Comparison of ENCODE assay signal across 1 cellular context in the genomic region with DNA sequence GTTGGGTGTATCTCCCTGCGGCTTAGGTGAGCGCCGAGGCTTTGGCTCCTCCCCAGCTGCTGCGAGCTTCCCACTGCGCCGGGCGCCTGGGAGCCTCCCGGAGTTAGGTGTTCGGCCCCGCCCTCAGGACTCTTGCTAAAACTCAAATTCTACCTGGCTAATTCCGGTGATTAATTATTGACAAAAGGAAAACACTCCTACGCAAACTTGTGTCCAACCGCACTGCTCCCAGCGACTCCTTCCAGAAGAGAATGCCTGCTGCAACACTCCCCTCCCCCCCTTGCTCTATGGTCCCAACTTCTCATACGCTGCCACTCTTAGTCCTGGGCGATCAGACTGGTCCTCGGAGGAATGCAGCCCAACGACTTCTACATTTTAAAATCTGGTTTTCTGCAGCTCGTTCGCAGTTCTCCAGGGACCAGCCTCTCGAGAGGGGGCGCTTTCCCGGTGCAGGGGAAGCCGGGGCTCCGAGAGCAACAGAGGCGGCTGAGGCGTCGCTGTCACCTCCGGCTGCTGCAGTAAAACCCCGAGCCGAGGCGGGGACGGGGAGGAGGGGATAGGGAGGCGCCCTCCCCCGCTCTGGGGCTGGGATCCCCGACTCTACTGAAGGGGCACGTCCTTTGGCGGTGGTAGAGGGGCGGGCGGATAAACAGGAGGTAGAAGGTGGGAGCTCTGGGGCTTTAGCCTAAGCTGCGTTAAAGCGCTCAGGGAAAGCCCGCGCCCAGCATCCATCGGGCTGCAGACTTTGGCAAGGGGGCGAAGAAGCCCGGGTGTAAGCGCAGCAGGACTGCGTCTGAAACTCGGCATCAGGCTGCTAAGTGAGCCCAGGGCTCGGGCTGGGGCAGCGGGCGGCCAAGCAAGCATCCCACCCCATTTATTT.
TF ChIP-seq lines count a peak whose summit lies in the region.

A gene with protein sequence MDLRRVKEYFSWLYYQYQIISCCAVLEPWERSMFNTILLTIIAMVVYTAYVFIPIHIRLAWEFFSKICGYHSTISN (minus strand): TSS at position 77 of the 880 bp plus-strand sequence. CDS start 25,194 bp downstream, outside the sequence.

TF ChIP-seq in GM12878, 131 proteins besides CTCF, POLR2A, EP300 and RAD21:
- no peak for TF ChIP-seq ZNF24 (IDR thresholded peaks at IDR 0.05)
- TF ChIP-seq EZH2 (IDR thresholded peaks at IDR 0.05; ENCODE audit: borderline replicate concordance, control insufficient read depth, low read depth, low read length) = 0 out of 2 replicates have a peak, but pooled peaks have one; percentile 71
